9 cellular contexts compared by ENCODE assay signal in genomic region chr10:99859585-99859984, GRCh38.
DNase-seq lines count a peak whose midpoint lies in the region; ATAC-seq and TF ChIP-seq lines count a peak whose summit lies in the region.
"Had no signal": no experiment of that assay in that cellular context is flagged by ENCODE, and none has a peak within 500 bp of the region (broad histone marks: within the 10 kb centered on the region; RNA-seq: fewer than 3 reads in every experiment).

No MANE protein-coding gene starts in this region.

- no peak overlapping the region for H3K27ac ChIP-seq in OCI-LY7 (ENCODE audit: low read depth, low read length, poor library complexity, severe bottlenecking)

- H3K4me2 ChIP-seq in OCI-LY7 (ENCODE audit: low read length), result no peak overlapping the region

- no peaks in the 10 kb centered on the region for H3K9me3 ChIP-seq in OCI-LY7 (ENCODE audit: low read length)

- no peak overlapping the region for H2AFZ ChIP-seq in OCI-LY7 (ENCODE audit: low read length)

- no peaks in the 10 kb centered on the region for H3K4me1 ChIP-seq in OCI-LY7 (ENCODE audit: insufficient read depth, low read length, poor library complexity, severe bottlenecking)

- ATAC-seq in HG03159 (IDR thresholded peaks at IDR 0.05; ENCODE audit: unreplicated experiment), result no peak
- ATAC-seq in GM18861 (IDR thresholded peaks at IDR 0.05; ENCODE audit: unreplicated experiment), result no peak
- no peak for ATAC-seq in GM21515 (IDR thresholded peaks at IDR 0.05; ENCODE audit: unreplicated experiment)

- H3K4me3 ChIP-seq in OCI-LY7 (ENCODE audit: low read depth, low read length, poor library complexity, severe bottlenecking), result no peak overlapping the region
- no peak overlapping the region for H3K4me3 ChIP-seq in epithelial cell of esophagus (ENCODE audit: low read length)

- POLR2A ChIA-PET in OCI-LY7 (lab: Charles Lee), result interaction anchor here (0.7 to 0.8 kb wide), 2 partner anchors 117 to 161 kb away, joined by 3 to 4 read pairs; no protein-coding TSS in a partner anchor

- H4K20me1 ChIP-seq in OCI-LY7 (ENCODE audit: insufficient read depth, low read length), result no peaks in the 10 kb centered on the region

- CTCF ChIA-PET in OCI-LY7 (lab: Charles Lee; ENCODE audit: unreplicated experiment), result interaction anchor here (1.1 kb wide), 1 partner anchor 186 kb away, joined by 3 read pairs; no protein-coding TSS in a partner anchor

- H3K9me2 ChIP-seq in OCI-LY7 (ENCODE audit: insufficient read depth, low read length), result no peaks in the 10 kb centered on the region

- intact Hi-C loops in OCI-LY7 (cut with micrococcal nuclease; ENCODE audit: unreplicated experiment), result no loop called here

- no peaks in the 10 kb centered on the region for H3K36me3 ChIP-seq in OCI-LY7 (ENCODE audit: insufficient read depth, low read length)

- H3K79me2 ChIP-seq in OCI-LY7 (ENCODE audit: insufficient read depth, low read depth, low read length), result no peaks in the 10 kb centered on the region

- DNase-seq in A172 (ENCODE audit: low spot score) (peak; percentile 22), Daoy (ENCODE audit: low read depth) (peak; percentile 26), OCI-LY7 (ENCODE audit: low spot score) (peak; percentile 67), epithelial cell of esophagus (ENCODE audit: low read depth) (no peak), NCI-H1417 treated with DMSO at 0.1 percent for 48 hours (lab: John Stamatoyannopoulos, UW) (no peak)
- DNase-seq: substantia nigra had no signal

- no TSS peak for BruUV-seq in OCI-LY7 (replicated peaks; lab: Mats Ljungman, UMichigan)

- peak; percentile 79 for TF ChIP-seq CTCF in OCI-LY7 (conservative IDR thresholded peaks at IDR 0.05; ENCODE audit: low read length)
- peak; percentile 19 for TF ChIP-seq CTCF in epithelial cell of esophagus (IDR thresholded peaks at IDR 0.05; ENCODE audit: insufficient read depth, low read depth, low read length, missing control alignments)

Comparison
In these comparisons a context has a peak if more than half of its experiments do, and no peak if none do; other contexts are left out.
1. DNase-seq: peak in A172 (single experiment), Daoy (single experiment) and OCI-LY7 (single experiment); none in epithelial cell of esophagus (single experiment) and NCI-H1417 treated with DMSO at 0.1 percent for 48 hours (single experiment).